Comparison of ENCODE assay signal across 1 cellular context in genomic region chr12:57487597-57488396, GRCh38.
TF ChIP-seq lines count a peak whose summit lies in the region.

Gene MARS1 (plus strand): TSS chr12:57488068. CDS start chr12:57488091, 23 bp downstream.

TF ChIP-seq in HEK293, 187 proteins besides CTCF, POLR2A, EP300 and RAD21 (continued from another document and continues in another):
- TF ChIP-seq ZNF426 (tag by site-specific recombination; IDR thresholded peaks at IDR 0.05) (no peak), ZNF341 (tag by site-specific recombination; IDR thresholded peaks at IDR 0.05; ENCODE audit: low read depth) (peak; percentile 82), ZNF623 (tag by site-specific recombination; IDR thresholded peaks at IDR 0.05) (no peak), ZNF292 (tag by site-specific recombination; IDR thresholded peaks at IDR 0.05; ENCODE audit: borderline replicate concordance, low read depth) (no peak), ZNF658 (tag by site-specific recombination; IDR thresholded peaks at IDR 0.05) (no peak), ELK4 (IDR thresholded peaks at IDR 0.05; ENCODE audit: borderline replicate concordance, low read depth, low read length) (no peak), ZNF501 (tag by site-specific recombination; IDR thresholded peaks at IDR 0.05) (peak; percentile 72; the same call in 1 of the 2 replicates), ZNF473 (tag by site-specific recombination; IDR thresholded peaks at IDR 0.05) (no peak), ZNF398 (tag by site-specific recombination; IDR thresholded peaks at IDR 0.05) (no peak), ZIC2 (tag by site-specific recombination; IDR thresholded peaks at IDR 0.05) (no peak), ZSCAN23 (tag by site-specific recombination; IDR thresholded peaks at IDR 0.05) (no peak), ZNF624 (tag by site-specific recombination; IDR thresholded peaks at IDR 0.05) (no peak), ZBTB48 (tag by site-specific recombination; IDR thresholded peaks at IDR 0.05) (no peak), GLIS2 (tag by site-specific recombination; IDR thresholded peaks at IDR 0.05) (no peak), ZNF184 (tag by site-specific recombination; IDR thresholded peaks at IDR 0.05) (0 out of 2 replicates have a peak, but pooled peaks have one; percentile 16), KLF8 (tag by site-specific recombination; IDR thresholded peaks at IDR 0.05) (peak; percentile 67), ZNF548 (tag by site-specific recombination; IDR thresholded peaks at IDR 0.05) (no peak), ZNF558 (tag by site-specific recombination; IDR thresholded peaks at IDR 0.05) (no peak), SP2 (tag by site-specific recombination; IDR thresholded peaks at IDR 0.05) (peak; percentile 74), ZBTB49 (tag by site-specific recombination; IDR thresholded peaks at IDR 0.05; ENCODE audit: low read depth) (peak; percentile 91), ZNF266 (tag by site-specific recombination; IDR thresholded peaks at IDR 0.05; ENCODE audit: low read depth) (0 out of 2 replicates have a peak, but pooled peaks have one; percentile 14), PRDM6 (tag by site-specific recombination; IDR thresholded peaks at IDR 0.05) (no peak), FEZF1 (tag by site-specific recombination; IDR thresholded peaks at IDR 0.05) (peak; percentile 49), ZNF2 (tag by site-specific recombination; IDR thresholded peaks at IDR 0.05) (no peak; the same call in 1 of the 2 replicates), ZNF830 (tag by site-specific recombination; IDR thresholded peaks at IDR 0.05; ENCODE audit: low read depth) (no peak), ZXDB (tag by site-specific recombination; IDR thresholded peaks at IDR 0.05) (peak; percentile 66; the same call in 1 of the 2 replicates), ZNF223 (tag by site-specific recombination; IDR thresholded peaks at IDR 0.05) (no peak), KLF16 (tag by site-specific recombination; IDR thresholded peaks at IDR 0.05) (peak; percentile 28; the same call in 1 of the 2 replicates), ZBTB26 (tag by site-specific recombination; optimal IDR thresholded peaks at IDR 0.05) (peak; percentile 35), RBAK (tag by site-specific recombination; IDR thresholded peaks at IDR 0.05) (no peak), SALL2 (tag by site-specific recombination; IDR thresholded peaks at IDR 0.05; ENCODE audit: borderline replicate concordance) (no peak), ZNF768 (tag by site-specific recombination; IDR thresholded peaks at IDR 0.05) (no peak), ZNF530 (tag by site-specific recombination; IDR thresholded peaks at IDR 0.05; ENCODE audit: low read depth) (no peak), PBX3 (CRISPR knock-in tag; IDR thresholded peaks at IDR 0.05) (no peak), ZNF10 (tag by site-specific recombination; IDR thresholded peaks at IDR 0.05) (no peak), MEIS1 (CRISPR knock-in tag; IDR thresholded peaks at IDR 0.05; ENCODE audit: borderline replicate concordance) (no peak), ZNF157 (tag by site-specific recombination; IDR thresholded peaks at IDR 0.05) (no peak), ZNF561 (tag by site-specific recombination; IDR thresholded peaks at IDR 0.05; ENCODE audit: borderline replicate concordance) (no peak), ZNF24 (tag by site-specific recombination; IDR thresholded peaks at IDR 0.05) (peak; percentile 68; the same call in 1 of the 2 replicates), ZFHX2 (tag by site-specific recombination; conservative IDR thresholded peaks at IDR 0.05) (peak; percentile 10; the same call in 1 of the 2 replicates), ZNF391 (tag by site-specific recombination; IDR thresholded peaks at IDR 0.05; ENCODE audit: borderline replicate concordance, low read depth) (no peak), HOXC10 (CRISPR knock-in tag; IDR thresholded peaks at IDR 0.05) (no peak), ZNF549 (tag by site-specific recombination; IDR thresholded peaks at IDR 0.05) (no peak), HOXA7 (CRISPR knock-in tag; IDR thresholded peaks at IDR 0.05; ENCODE audit: borderline replicate concordance) (no peak), ZFP3 (tag by site-specific recombination; IDR thresholded peaks at IDR 0.05; ENCODE audit: low read depth) (no peak), ZNF324 (tag by site-specific recombination; IDR thresholded peaks at IDR 0.05) (peak; percentile 85), SP3 (tag by site-specific recombination; IDR thresholded peaks at IDR 0.05) (peak; percentile 82), ZNF518A (tag by site-specific recombination; conservative IDR thresholded peaks at IDR 0.05; ENCODE audit: low read depth) (peak; percentile 89), PRDM1 (tag by site-specific recombination; IDR thresholded peaks at IDR 0.05) (0 out of 2 replicates have a peak, but pooled peaks have one; percentile 17), ZNF335 (tag by site-specific recombination; conservative IDR thresholded peaks at IDR 0.05) (peak; percentile 72), ZFP69B (tag by site-specific recombination; IDR thresholded peaks at IDR 0.05) (0 out of 2 replicates have a peak, but pooled peaks have one; percentile 18), ZSCAN5A (tag by site-specific recombination; IDR thresholded peaks at IDR 0.05) (no peak), HOXD13 (CRISPR knock-in tag; IDR thresholded peaks at IDR 0.05; ENCODE audit: borderline replicate concordance) (peak; percentile 86; the same call in 1 of the 2 replicates), ZNF133 (tag by site-specific recombination; IDR thresholded peaks at IDR 0.05) (peak; percentile 25; the same call in 1 of the 2 replicates)
